Comparison of ENCODE assay signal across 9 cellular contexts in genomic region chr12:8698830-8699330, GRCh38. TPM values are rescaled to one million over a fixed set of nuclear protein-coding genes. Genes with fewer than 3 reads are reported as not detected.
DNase-seq lines count a peak whose midpoint lies in the region; ATAC-seq, FAIRE-seq and TF ChIP-seq lines count a peak whose summit lies in the region.
"Had no signal": no experiment of that assay in that cellular context is flagged by ENCODE, and none has a peak within 500 bp of the region (broad histone marks: within the 10 kb centered on the region; RNA-seq: fewer than 3 reads in every experiment).

No MANE protein-coding gene starts in this region.

- no peak for DNase-seq in heart right ventricle
- no peak for DNase-seq in Right ventricle myocardium superior
- DNase-seq in K562 (ENCODE audit: extremely low read depth in 1 of 4, low spot score in 3 of 4): no peak
- DNase-seq in lower lobe of right lung: no peak
- no peak for DNase-seq in NCI-H2107 (lab: John Stamatoyannopoulos, UW)
- no peak for DNase-seq in occipital lobe (lab: John Stamatoyannopoulos, UW)

- no peak for FAIRE-seq in K562 (lab: Jason Lieb, UNC)

- CTCF ChIA-PET in K562 (lab: Yijun Ruan, JAX; ENCODE audit: low intra/inter-chr PET ratio): interaction anchor here (0.7 kb wide), 1 partner anchor 191 kb away, joined by 3 read pairs; no protein-coding TSS in a partner anchor

- peak overlapping the region; percentile 90 to 99 (median 94) for H3K4me3 ChIP-seq in heart right ventricle
- H3K4me3 ChIP-seq in K562: peak overlapping the region; percentile 87
- peak overlapping the region; percentile 89 for H3K4me3 ChIP-seq in lower lobe of right lung
- H3K4me3 ChIP-seq in urinary bladder (ENCODE audit: low read depth, low read length): peak overlapping the region; percentile 86

- intact Hi-C loops in heart right ventricle (cut with DNase I) (no loop called here), Right ventricle myocardium superior (cut with DNase I) (no loop called here), K562 (cut with micrococcal nuclease) (no loop called here), lower lobe of right lung (cut with DNase I) (no loop called here)

- TF ChIP-seq POLR2A in K562 (conservative IDR thresholded peaks at IDR 0.05): no peak

- H3K27me3 ChIP-seq in heart right ventricle: peaks cover 0 to 6% (median 0%) of the 10 kb centered on the region in 7 donors
- no peaks in the 10 kb centered on the region for H3K27me3 ChIP-seq in K562 (ENCODE audit: control insufficient read depth in 2 of 2, insufficient read depth in 2 of 2, low read length in 2 of 2)
- H3K27me3 ChIP-seq in lower lobe of right lung (ENCODE audit: low read depth): no peaks in the 10 kb centered on the region

- ATAC-seq in heart right ventricle: no peak
- no peak for ATAC-seq in Right ventricle myocardium superior (ENCODE audit: poor library complexity)
- no peak for ATAC-seq in K562
- no peak for ATAC-seq in lower lobe of right lung
- ATAC-seq in GM18511 (IDR thresholded peaks at IDR 0.05; ENCODE audit: unreplicated experiment): no peak

- peak overlapping the region; percentile 75 for H3K4me2 ChIP-seq in K562 (ENCODE audit: insufficient read depth, low read length)

- peak overlapping the region; percentile 83 for H2AFZ ChIP-seq in K562 (ENCODE audit: low read depth, low read length)

- H3K9me1 ChIP-seq in K562 (ENCODE audit: control insufficient read depth, insufficient read depth, low read length): no peaks in the 10 kb centered on the region

- TF ChIP-seq RAD21 in K562 (CRISPR knock-in tag; conservative IDR thresholded peaks at IDR 0.05 in 1 of 2, IDR thresholded peaks at IDR 0.05 in 1 of 2): no peak

- no TSS peak for BruUV-seq in K562 (replicated peaks; lab: Mats Ljungman, UMichigan)

- TF ChIP-seq CTCF in heart right ventricle (IDR thresholded peaks at IDR 0.05) (no peak), K562 (IDR thresholded peaks at IDR 0.05 in 2 of 3, conservative IDR thresholded peaks at IDR 0.05 in 1 of 3; ENCODE audit: insufficient read depth in 2 of 3, low read depth in 1 of 3, low read length in 3 of 3) (no peak), lower lobe of right lung (IDR thresholded peaks at IDR 0.05) (no peak)

- H4K20me1 ChIP-seq in K562 (replicated peaks; ENCODE audit: control insufficient read depth, insufficient read depth, low read length): no peaks in the 10 kb centered on the region

- in situ Hi-C loops in K562 (cut with MboI): loop anchor here (5.0 kb wide), 1 partner anchor 103 kb away; no protein-coding TSS in a partner anchor

- WGBS in heart right ventricle, 2 donors: 18 to 21% methylated on average over 2 of the region's 2 CpGs
- 0% methylated on average over 2 of the region's 2 CpGs for WGBS in K562 (ENCODE audit: insufficient coverage, low coverage, missing lambda C conversion rate)
- 26% methylated on average over 2 of the region's 2 CpGs for WGBS in urinary bladder

- TF ChIP-seq EP300 in K562 (IDR thresholded peaks at IDR 0.05; ENCODE audit: low read length): no peak

- H3K9me3 ChIP-seq in heart right ventricle (no peaks in the 10 kb centered on the region), K562 (replicated peaks; ENCODE audit: control insufficient read depth, insufficient read depth, low read depth, low read length) (no peaks in the 10 kb centered on the region), lower lobe of right lung (no peaks in the 10 kb centered on the region)

- H3K4me1 ChIP-seq in heart right ventricle (peaks cover 0 to 54% (median 35%) of the 10 kb centered on the region in 9 donors), K562 (replicated peaks in 1 of 2; ENCODE audit: control insufficient read depth in 2 of 2, insufficient read depth in 2 of 2, low read length in 2 of 2) (peaks cover 8 to 10% of the 10 kb centered on the region in 2 experiments; a peak in 4 of 5 replicates), lower lobe of right lung (peaks cover 40% of the 10 kb centered on the region), urinary bladder (ENCODE audit: insufficient read depth) (no peaks in the 10 kb centered on the region)

- peak overlapping the region; percentile 87 to 90; a peak in 2 of 4 replicates for H3K9ac ChIP-seq in K562 (ENCODE audit: insufficient read depth in 1 of 2, low read depth in 2 of 2, low read length in 2 of 2)

- H3K79me2 ChIP-seq in K562 (ENCODE audit: control insufficient read depth, insufficient read depth, low read length): peaks cover 56% of the 10 kb centered on the region

- H3K36me3 ChIP-seq in heart right ventricle (peaks cover 0 to 3% (median 0%) of the 10 kb centered on the region in 9 donors), K562 (ENCODE audit: control insufficient read depth, insufficient read depth, low read length) (peaks cover 13% of the 10 kb centered on the region; the same call in 2 of the 3 replicates), lower lobe of right lung (no peaks in the 10 kb centered on the region), urinary bladder (ENCODE audit: insufficient read depth) (no peaks in the 10 kb centered on the region)

- POLR2A ChIA-PET in K562 (lab: Yijun Ruan, JAX): no interaction called here

- H3K27ac ChIP-seq in heart right ventricle (peak overlapping the region in 6 of 10 donors; percentile 92 to 97 (median 94)), K562 (ENCODE audit: extremely low read depth, low read depth, low read length) (peak overlapping the region; percentile 89), lower lobe of right lung (peak overlapping the region; percentile 89), urinary bladder (ENCODE audit: low read depth) (no peak overlapping the region)

TF ChIP-seq in K562, 482 proteins besides CTCF, POLR2A, EP300 and RAD21 (continues in another document):
- 0 out of 2 replicates have a peak, but pooled peaks have one; percentile 18 for TF ChIP-seq PKNOX1 (IDR thresholded peaks at IDR 0.05)

RNA-seq across cellular contexts. Expression of gene RIMKLB, which starts 1.1 kb away (rescaled TPM):
- 10 to 100 TPM; 10.5 to 16.4 (median 12.6) TPM for total RNA-seq in heart right ventricle
- polyA plus RNA-seq in heart right ventricle: 10 to 100 TPM in 1 of 2 donors, 1 to 10 TPM in 1; 7.2 to 65.9 TPM
- 11.0 TPM for total RNA-seq in Right ventricle myocardium superior
- 37.6 and 137 TPM in 2 replicates for total RNA-seq in K562 (2011; cell fraction: chromatin; rRNA removed; ENCODE audit: low replicate concordance)
- 13.0 and 21.2 TPM in 2 replicates for total RNA-seq in K562 (2011; cell fraction: nucleolus; rRNA removed)
- 43.9 and 65.5 TPM in 2 replicates for total RNA-seq in K562 (2011; cell fraction: nucleoplasm; rRNA removed)
- 13.6 and 17.2 TPM in 2 replicates for total RNA-seq in K562 (2014; rRNA removed)
- total RNA-seq in K562 (2014; rRNA removed; fragmentation: Illumina TruSeq; extraction: Trizol): 19.8 and 24.5 TPM in 2 replicates
- total RNA-seq in K562 (2015; rRNA removed; fragmentation: Illumina TruSeq; extraction: Trizol): 17.9 and 22.8 TPM in 2 replicates
- 13.8 and 17.0 TPM in 2 replicates for total RNA-seq in K562 (2021)
- polyA plus RNA-seq in K562 (2011; rRNA removed): 19.5 and 21.8 TPM in 2 replicates
- polyA plus RNA-seq in K562 (2011; cell fraction: cytosol; rRNA removed): 3.3 and 7.9 TPM in 2 replicates
- 66.7 and 90.7 TPM in 2 replicates for polyA plus RNA-seq in K562 (2011; cell fraction: nucleus; rRNA removed)
- 14.6 and 18.5 TPM in 2 replicates for polyA plus RNA-seq in K562 (2012)
- 15.5 and 17.2 TPM in 2 replicates for polyA plus RNA-seq in K562 (2014; fragmentation: Illumina TruSeq; extraction: Trizol)
- 1 to 10 TPM; 6.5 to 9.1 TPM for polyA plus RNA-seq in K562 (2014; fragmentation: Nextera tagmentation; extraction: Ambion mirVana)
- polyA plus RNA-seq in K562 (2014; rRNA removed): 16.4 and 18.3 TPM in 2 replicates
- polyA minus RNA-seq in K562 (2011; rRNA and poly(A)+ RNA removed): 55.1 and 69.0 TPM in 2 replicates
- 9.1 and 10.8 TPM in 2 replicates for polyA minus RNA-seq in K562 (2011; cell fraction: cytosol; rRNA and poly(A)+ RNA removed)
- polyA minus RNA-seq in K562 (2011; cell fraction: nucleus; rRNA and poly(A)+ RNA removed): 32.6 and 61.2 TPM in 2 replicates
- total RNA-seq in lower lobe of right lung: 30.5 TPM
- 99.1 TPM for total RNA-seq in urinary bladder
- polyA plus RNA-seq in urinary bladder: 22.6 TPM
- total RNA-seq in occipital lobe: 220 TPM

RNA-seq across cellular contexts. Expression of gene MFAP5, which starts 36.3 kb away (rescaled TPM):
- total RNA-seq in heart right ventricle: 10 to 100 TPM; 12.3 to 53.0 (median 22.7) TPM
- 10 to 100 TPM; 25.8 to 31.8 TPM for polyA plus RNA-seq in heart right ventricle
- total RNA-seq in Right ventricle myocardium superior: 45.9 TPM
- total RNA-seq in K562 (2011; cell fraction: chromatin; rRNA removed; ENCODE audit: low replicate concordance): not detected in 2 replicates
- not detected in 2 replicates for total RNA-seq in K562 (2011; cell fraction: nucleolus; rRNA removed)
- not detected in 2 replicates for total RNA-seq in K562 (2011; cell fraction: nucleoplasm; rRNA removed)
- not detected in 2 replicates for total RNA-seq in K562 (2014; rRNA removed)
- total RNA-seq in K562 (2014; rRNA removed; fragmentation: Illumina TruSeq; extraction: Trizol): not detected in 2 replicates
- total RNA-seq in K562 (2015; rRNA removed; fragmentation: Illumina TruSeq; extraction: Trizol): not detected in 2 replicates
- total RNA-seq in K562 (2021): not detected in 2 replicates
- not detected in 2 replicates for polyA plus RNA-seq in K562 (2011; rRNA removed)
- not detected in 2 replicates for polyA plus RNA-seq in K562 (2011; cell fraction: cytosol; rRNA removed)
- polyA plus RNA-seq in K562 (2011; cell fraction: nucleus; rRNA removed): not detected in 2 replicates
- not detected in 2 replicates for polyA plus RNA-seq in K562 (2012)
- polyA plus RNA-seq in K562 (2014; fragmentation: Illumina TruSeq; extraction: Trizol): not detected in 2 replicates
- not detected for polyA plus RNA-seq in K562 (2014; fragmentation: Nextera tagmentation; extraction: Ambion mirVana)
- polyA plus RNA-seq in K562 (2014; rRNA removed): not detected in 2 replicates
- 0.18 TPM in 1 of 2 replicates, not detected in the other for polyA minus RNA-seq in K562 (2011; rRNA and poly(A)+ RNA removed)
- not detected in 2 replicates for polyA minus RNA-seq in K562 (2011; cell fraction: cytosol; rRNA and poly(A)+ RNA removed)
- polyA minus RNA-seq in K562 (2011; cell fraction: nucleus; rRNA and poly(A)+ RNA removed): 0.67 and 1.7 TPM in 2 replicates
- total RNA-seq in lower lobe of right lung: 50.2 TPM
- total RNA-seq in urinary bladder: 244 TPM
- polyA plus RNA-seq in urinary bladder: 110 TPM
- total RNA-seq in occipital lobe: not detected
- total RNA-seq: RPMI7951 had no signal

Comparison
In these comparisons a context has a peak if more than half of its experiments do, and no peak if none do; other contexts are left out.
1. RNA of gene MFAP5, which starts 36.3 kb away (total RNA-seq): 244 TPM in urinary bladder (single experiment), 50.2 TPM in lower lobe of right lung (single experiment), 45.9 TPM in Right ventricle myocardium superior (single experiment) and 12.3 to 53.0 TPM in heart right ventricle; not detected in K562 and not detected in occipital lobe (single experiment); every median in the first group is over 10 times any median in the second.
2. Peak in every context shown above with its lines, with median percentiles within 50 percentile points of each other: H3K4me3 ChIP-seq.